In genomic region chr9:92986175-92987110, GRCh38 we compare ENCODE assay signal across 8 cellular contexts. TPM values are rescaled to one million over a fixed set of nuclear protein-coding genes. Genes with fewer than 3 reads are reported as not detected.
DNase-seq lines count a peak whose midpoint lies in the region; ATAC-seq and TF ChIP-seq lines count a peak whose summit lies in the region.

No MANE protein-coding gene starts in this region.

- H3K4me1 Mint-ChIP-seq in nephron progenitor cell: peaks cover 17% of the 10 kb centered on the region

- no peak overlapping the region for H3K4me3 Mint-ChIP-seq in nephron progenitor cell

- peaks cover 19% of the 10 kb centered on the region for H3K9me3 ChIP-seq in mammary epithelial cell (replicated peaks; ENCODE audit: insufficient read depth, low read length)

- in situ Hi-C loops in mammary epithelial cell (cut with MboI; ENCODE audit: low sequenced_read_pairs in 2 of 2): no loop called here

- no peaks in the 10 kb centered on the region for H3K36me3 ChIP-seq in mammary epithelial cell (ENCODE audit: insufficient read depth, low read length)

- WGBS in mammary epithelial cell (ENCODE audit: low coverage, missing lambda C conversion rate): 87% methylated on average over 6 of the region's 6 CpGs

- TF ChIP-seq CTCF in mammary epithelial cell (conservative IDR thresholded peaks at IDR 0.05 in 1 of 2, IDR thresholded peaks at IDR 0.05 in 1 of 2; ENCODE audit: extremely low read depth in 1 of 2, insufficient read depth in 1 of 2, low read depth in 1 of 2, low read length in 2 of 2): peak; percentile 39 to 45
- TF ChIP-seq CTCF in nephron progenitor cell (IDR thresholded peaks at IDR 0.05): peak; percentile 38

- CTCF ChIA-PET in mammary epithelial cell (lab: Charles Lee; ENCODE audit: low non-redundant PET): no interaction called here

- H3K4me1 ChIP-seq in mammary epithelial cell (ENCODE audit: insufficient read depth, low read length): peaks cover 16% of the 10 kb centered on the region

- no peak overlapping the region for H3K27ac ChIP-seq in mammary epithelial cell (ENCODE audit: insufficient read depth, low read depth, low read length)

- peaks cover 13% of the 10 kb centered on the region for H3K27me3 Mint-ChIP-seq in nephron progenitor cell (ENCODE audit: low read depth, poor library complexity)

- ATAC-seq in GM18861 (IDR thresholded peaks at IDR 0.05; ENCODE audit: unreplicated experiment): no peak

- H3K9ac ChIP-seq in mammary epithelial cell (ENCODE audit: insufficient read depth, low read length): no peak overlapping the region

- no peak overlapping the region for H3K4me3 ChIP-seq in mammary epithelial cell (replicated peaks in 1 of 3; ENCODE audit: insufficient read depth in 1 of 3, low read depth in 2 of 3, low read length in 3 of 3)

- intact Hi-C loops in mammary epithelial cell (cut with micrococcal nuclease): no loop called here

- peaks cover 76% of the 10 kb centered on the region for H3K9me3 Mint-ChIP-seq in nephron progenitor cell

- dilution Hi-C loops in mammary epithelial cell (cut with HindIII; ENCODE audit: low sequenced_read_pairs): no loop called here

- peaks cover 32% of the 10 kb centered on the region for H3K36me3 Mint-ChIP-seq in nephron progenitor cell (ENCODE audit: low read depth)

- H3K27me3 ChIP-seq in mammary epithelial cell (ENCODE audit: insufficient read depth, low read length): no peaks in the 10 kb centered on the region

- no peak overlapping the region for H3K4me2 ChIP-seq in mammary epithelial cell (ENCODE audit: insufficient read depth, low read depth, low read length)

- DNase-seq in SKM-1 treated with dmso at 0.1 percent for 144 hours (lab: John Stamatoyannopoulos, UW; ENCODE audit: unreplicated experiment) (peak; percentile 2), SKM-1 (lab: John Stamatoyannopoulos, UW; ENCODE audit: unreplicated experiment) (no peak), T follicular helper cell (ENCODE audit: low read depth) (peak; percentile 37), mammary epithelial cell (no peak), nephron progenitor cell (no peak), SK-N-DZ (ENCODE audit: low spot score) (no peak), kidney glomerular epithelial cell (lab: John Stamatoyannopoulos, UW) (no peak)

- BruUV-seq in mammary epithelial cell (replicated peaks; lab: Mats Ljungman, UMichigan): no TSS peak

- H2AFZ ChIP-seq in mammary epithelial cell (ENCODE audit: low read depth, low read length): no peak overlapping the region

- H3K27ac Mint-ChIP-seq in nephron progenitor cell: peak overlapping the region; percentile 4

- H4K20me1 ChIP-seq in mammary epithelial cell (ENCODE audit: insufficient read depth, low read length): no peaks in the 10 kb centered on the region

- H3K79me2 ChIP-seq in mammary epithelial cell (ENCODE audit: insufficient read depth, low read length): no peaks in the 10 kb centered on the region

RNA-seq across cellular contexts. Expression of gene FGD3, which starts 39.1 kb away (rescaled TPM):
- total RNA-seq in mammary epithelial cell: under 1 TPM; 0.59 to 0.67 TPM
- 0.14 TPM for polyA plus RNA-seq in mammary epithelial cell
- polyA minus RNA-seq in mammary epithelial cell: not detected
- polyA plus RNA-seq in SK-N-DZ (2014; cell fraction: cytosol; rRNA removed): not detected in 2 replicates
- not detected in 2 replicates for polyA plus RNA-seq in SK-N-DZ (2014; cell fraction: nucleus; rRNA removed)

Comparison
In these comparisons a context has a peak if more than half of its experiments do, and no peak if none do; other contexts are left out.
1. DNase-seq: peak in SKM-1 treated with dmso at 0.1 percent for 144 hours (single experiment) and T follicular helper cell (single experiment); none in SKM-1 (single experiment), mammary epithelial cell (single experiment), nephron progenitor cell (single experiment), SK-N-DZ (single experiment) and kidney glomerular epithelial cell (single experiment).